In the genomic region with DNA sequence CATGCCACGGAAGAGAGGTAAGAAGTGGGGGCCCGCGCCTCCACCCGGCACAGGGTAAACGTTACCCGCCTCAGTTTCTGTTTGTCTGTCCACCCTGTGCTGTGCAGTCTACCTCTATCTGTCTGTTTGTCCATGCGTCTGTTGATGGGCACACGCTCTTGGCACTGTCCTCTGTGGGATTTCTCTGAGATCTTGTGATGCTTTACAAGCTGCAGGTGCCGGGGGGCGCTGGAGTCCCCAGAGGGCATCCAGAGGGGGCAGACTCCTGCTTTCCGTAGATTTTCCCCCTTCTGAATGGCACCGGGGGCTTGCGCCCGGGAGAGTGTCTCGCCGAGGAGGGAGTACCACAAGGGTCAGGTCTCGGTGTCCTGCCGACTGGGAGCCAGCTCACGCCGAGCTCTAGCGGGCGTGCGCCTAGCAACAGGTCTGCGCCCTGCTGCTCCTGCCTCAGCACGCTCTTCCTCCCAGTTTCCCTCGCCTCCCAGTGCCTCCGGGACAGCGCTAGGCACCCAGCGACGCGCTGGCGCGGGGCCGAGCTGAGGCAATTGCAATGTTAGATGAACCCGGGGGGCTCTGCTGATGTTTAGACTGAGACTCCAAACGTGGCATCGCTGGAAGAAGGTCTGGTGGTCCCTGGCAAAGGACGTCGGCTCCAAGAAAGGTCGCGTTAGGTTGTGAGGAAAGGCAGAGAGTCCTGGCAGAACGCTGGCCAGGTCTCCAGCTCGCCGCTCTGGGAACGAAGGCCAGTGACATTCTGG, we compare ENCODE assay signal across 1 cellular context.
TF ChIP-seq lines count a peak whose summit lies in the region.

No MANE protein-coding gene starts in this region.

TF ChIP-seq in H1, 55 proteins besides CTCF, POLR2A, EP300 and RAD21 (continued from another document):
- TF ChIP-seq, protein P1, sequence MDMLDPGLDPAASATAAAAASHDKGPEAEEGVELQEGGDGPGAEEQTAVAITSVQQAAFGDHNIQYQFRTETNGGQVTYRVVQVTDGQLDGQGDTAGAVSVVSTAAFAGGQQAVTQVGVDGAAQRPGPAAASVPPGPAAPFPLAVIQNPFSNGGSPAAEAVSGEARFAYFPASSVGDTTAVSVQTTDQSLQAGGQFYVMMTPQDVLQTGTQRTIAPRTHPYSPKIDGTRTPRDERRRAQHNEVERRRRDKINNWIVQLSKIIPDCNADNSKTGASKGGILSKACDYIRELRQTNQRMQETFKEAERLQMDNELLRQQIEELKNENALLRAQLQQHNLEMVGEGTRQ (IDR thresholded peaks at IDR 0.05; ENCODE audit: low read length): no peak
- TF ChIP-seq, protein P2, sequence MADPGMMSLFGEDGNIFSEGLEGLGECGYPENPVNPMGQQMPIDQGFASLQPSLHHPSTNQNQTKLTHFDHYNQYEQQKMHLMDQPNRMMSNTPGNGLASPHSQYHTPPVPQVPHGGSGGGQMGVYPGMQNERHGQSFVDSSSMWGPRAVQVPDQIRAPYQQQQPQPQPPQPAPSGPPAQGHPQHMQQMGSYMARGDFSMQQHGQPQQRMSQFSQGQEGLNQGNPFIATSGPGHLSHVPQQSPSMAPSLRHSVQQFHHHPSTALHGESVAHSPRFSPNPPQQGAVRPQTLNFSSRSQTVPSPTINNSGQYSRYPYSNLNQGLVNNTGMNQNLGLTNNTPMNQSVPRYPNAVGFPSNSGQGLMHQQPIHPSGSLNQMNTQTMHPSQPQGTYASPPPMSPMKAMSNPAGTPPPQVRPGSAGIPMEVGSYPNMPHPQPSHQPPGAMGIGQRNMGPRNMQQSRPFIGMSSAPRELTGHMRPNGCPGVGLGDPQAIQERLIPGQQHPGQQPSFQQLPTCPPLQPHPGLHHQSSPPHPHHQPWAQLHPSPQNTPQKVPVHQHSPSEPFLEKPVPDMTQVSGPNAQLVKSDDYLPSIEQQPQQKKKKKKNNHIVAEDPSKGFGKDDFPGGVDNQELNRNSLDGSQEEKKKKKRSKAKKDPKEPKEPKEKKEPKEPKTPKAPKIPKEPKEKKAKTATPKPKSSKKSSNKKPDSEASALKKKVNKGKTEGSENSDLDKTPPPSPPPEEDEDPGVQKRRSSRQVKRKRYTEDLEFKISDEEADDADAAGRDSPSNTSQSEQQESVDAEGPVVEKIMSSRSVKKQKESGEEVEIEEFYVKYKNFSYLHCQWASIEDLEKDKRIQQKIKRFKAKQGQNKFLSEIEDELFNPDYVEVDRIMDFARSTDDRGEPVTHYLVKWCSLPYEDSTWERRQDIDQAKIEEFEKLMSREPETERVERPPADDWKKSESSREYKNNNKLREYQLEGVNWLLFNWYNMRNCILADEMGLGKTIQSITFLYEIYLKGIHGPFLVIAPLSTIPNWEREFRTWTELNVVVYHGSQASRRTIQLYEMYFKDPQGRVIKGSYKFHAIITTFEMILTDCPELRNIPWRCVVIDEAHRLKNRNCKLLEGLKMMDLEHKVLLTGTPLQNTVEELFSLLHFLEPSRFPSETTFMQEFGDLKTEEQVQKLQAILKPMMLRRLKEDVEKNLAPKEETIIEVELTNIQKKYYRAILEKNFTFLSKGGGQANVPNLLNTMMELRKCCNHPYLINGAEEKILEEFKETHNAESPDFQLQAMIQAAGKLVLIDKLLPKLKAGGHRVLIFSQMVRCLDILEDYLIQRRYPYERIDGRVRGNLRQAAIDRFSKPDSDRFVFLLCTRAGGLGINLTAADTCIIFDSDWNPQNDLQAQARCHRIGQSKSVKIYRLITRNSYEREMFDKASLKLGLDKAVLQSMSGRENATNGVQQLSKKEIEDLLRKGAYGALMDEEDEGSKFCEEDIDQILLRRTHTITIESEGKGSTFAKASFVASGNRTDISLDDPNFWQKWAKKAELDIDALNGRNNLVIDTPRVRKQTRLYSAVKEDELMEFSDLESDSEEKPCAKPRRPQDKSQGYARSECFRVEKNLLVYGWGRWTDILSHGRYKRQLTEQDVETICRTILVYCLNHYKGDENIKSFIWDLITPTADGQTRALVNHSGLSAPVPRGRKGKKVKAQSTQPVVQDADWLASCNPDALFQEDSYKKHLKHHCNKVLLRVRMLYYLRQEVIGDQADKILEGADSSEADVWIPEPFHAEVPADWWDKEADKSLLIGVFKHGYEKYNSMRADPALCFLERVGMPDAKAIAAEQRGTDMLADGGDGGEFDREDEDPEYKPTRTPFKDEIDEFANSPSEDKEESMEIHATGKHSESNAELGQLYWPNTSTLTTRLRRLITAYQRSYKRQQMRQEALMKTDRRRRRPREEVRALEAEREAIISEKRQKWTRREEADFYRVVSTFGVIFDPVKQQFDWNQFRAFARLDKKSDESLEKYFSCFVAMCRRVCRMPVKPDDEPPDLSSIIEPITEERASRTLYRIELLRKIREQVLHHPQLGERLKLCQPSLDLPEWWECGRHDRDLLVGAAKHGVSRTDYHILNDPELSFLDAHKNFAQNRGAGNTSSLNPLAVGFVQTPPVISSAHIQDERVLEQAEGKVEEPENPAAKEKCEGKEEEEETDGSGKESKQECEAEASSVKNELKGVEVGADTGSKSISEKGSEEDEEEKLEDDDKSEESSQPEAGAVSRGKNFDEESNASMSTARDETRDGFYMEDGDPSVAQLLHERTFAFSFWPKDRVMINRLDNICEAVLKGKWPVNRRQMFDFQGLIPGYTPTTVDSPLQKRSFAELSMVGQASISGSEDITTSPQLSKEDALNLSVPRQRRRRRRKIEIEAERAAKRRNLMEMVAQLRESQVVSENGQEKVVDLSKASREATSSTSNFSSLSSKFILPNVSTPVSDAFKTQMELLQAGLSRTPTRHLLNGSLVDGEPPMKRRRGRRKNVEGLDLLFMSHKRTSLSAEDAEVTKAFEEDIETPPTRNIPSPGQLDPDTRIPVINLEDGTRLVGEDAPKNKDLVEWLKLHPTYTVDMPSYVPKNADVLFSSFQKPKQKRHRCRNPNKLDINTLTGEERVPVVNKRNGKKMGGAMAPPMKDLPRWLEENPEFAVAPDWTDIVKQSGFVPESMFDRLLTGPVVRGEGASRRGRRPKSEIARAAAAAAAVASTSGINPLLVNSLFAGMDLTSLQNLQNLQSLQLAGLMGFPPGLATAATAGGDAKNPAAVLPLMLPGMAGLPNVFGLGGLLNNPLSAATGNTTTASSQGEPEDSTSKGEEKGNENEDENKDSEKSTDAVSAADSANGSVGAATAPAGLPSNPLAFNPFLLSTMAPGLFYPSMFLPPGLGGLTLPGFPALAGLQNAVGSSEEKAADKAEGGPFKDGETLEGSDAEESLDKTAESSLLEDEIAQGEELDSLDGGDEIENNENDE (IDR thresholded peaks at IDR 0.05; ENCODE audit: insufficient replicate concordance, low read length): no peak
- no peak for TF ChIP-seq BCL11A (IDR thresholded peaks at IDR 0.05; ENCODE audit: low read depth in 2 of 2, low read length in 2 of 2)
- TF ChIP-seq TAF7 (optimal IDR thresholded peaks at IDR 0.05; ENCODE audit: borderline replicate concordance, low read depth, low read length): no peak
